ENCODE assay signal across 8 cellular contexts in genomic region chr7:116211913-116212596, GRCh38. TPM values are rescaled to one million over a fixed set of nuclear protein-coding genes. Genes with fewer than 3 reads are reported as not detected.
DNase-seq lines count a peak whose midpoint lies in the region; ATAC-seq, FAIRE-seq and TF ChIP-seq lines count a peak whose summit lies in the region.

No MANE protein-coding gene starts in this region.

- DNase-seq in A549 (ENCODE audit: low read depth in 1 of 2, low spot score in 1 of 2) = no peak
- DNase-seq in body of pancreas = no peak
- no peak for DNase-seq in effector CD8-positive, alpha-beta T cell (lab: John Stamatoyannopoulos, UW)
- DNase-seq in mucosa of gallbladder (ENCODE audit: low spot score) = no peak
- DNase-seq in NCI-H2107 treated with DMSO at 0.1 percent for 48 hours (lab: John Stamatoyannopoulos, UW; ENCODE audit: unreplicated experiment) = no peak

- H3K4me1 ChIP-seq in A549 = peaks cover 43% of the 10 kb centered on the region
- peaks cover 12% of the 10 kb centered on the region; the same call in 1 of the 2 replicates for H3K4me1 ChIP-seq in HUES48 (ENCODE audit: control insufficient read depth, insufficient read depth, low read length)
- H3K4me1 ChIP-seq in body of pancreas = peaks cover 25% of the 10 kb centered on the region
- H3K4me1 ChIP-seq in mucosa of stomach (ENCODE audit: control insufficient read depth, insufficient read depth, low read length) = peaks cover 19% of the 10 kb centered on the region

- H3K27me3 ChIP-seq in HUES48 (ENCODE audit: control insufficient read depth, insufficient read depth, low read length) = peaks cover 17% of the 10 kb centered on the region
- H3K27me3 ChIP-seq in body of pancreas = no peaks in the 10 kb centered on the region
- no peaks in the 10 kb centered on the region for H3K27me3 ChIP-seq in mucosa of stomach (ENCODE audit: control insufficient read depth, insufficient read depth, low read length)

- no peaks in the 10 kb centered on the region for H3K36me3 ChIP-seq in HUES48 (ENCODE audit: control insufficient read depth, insufficient read depth, low read length)
- H3K36me3 ChIP-seq in body of pancreas (replicated peaks in 1 of 2; ENCODE audit: insufficient read depth in 1 of 2, low read depth in 2 of 2) = no peaks in the 10 kb centered on the region
- H3K36me3 ChIP-seq in mucosa of stomach (ENCODE audit: control insufficient read depth, insufficient read depth, low read length) = no peaks in the 10 kb centered on the region

- no peak for TF ChIP-seq RAD21 in A549 (conservative IDR thresholded peaks at IDR 0.05 in 1 of 2, IDR thresholded peaks at IDR 0.05 in 1 of 2)

- H3K4me3 ChIP-seq in A549 = peak overlapping the region; percentile 89
- H3K4me3 ChIP-seq in HUES48 (ENCODE audit: low read depth, low read length) = peak overlapping the region; percentile 93
- no peak overlapping the region for H3K4me3 ChIP-seq in body of pancreas
- H3K4me3 ChIP-seq in mucosa of stomach (ENCODE audit: low read length) = peak overlapping the region; percentile 79

- 30% methylated on average over 7 of the region's 7 CpGs for WGBS in A549 (ENCODE audit: missing lambda C conversion rate)
- 29 to 38% methylated on average over 7 of the region's 7 CpGs for WGBS in body of pancreas, 2 donors

- no peak for FAIRE-seq in A549 (lab: Jason Lieb, UNC)

- no peak for TF ChIP-seq EP300 in A549 (IDR thresholded peaks at IDR 0.05)

- H3K9me3 ChIP-seq in A549 (no peaks in the 10 kb centered on the region), HUES48 (ENCODE audit: control insufficient read depth, insufficient read depth, low read length) (no peaks in the 10 kb centered on the region), body of pancreas (no peaks in the 10 kb centered on the region), mucosa of stomach (ENCODE audit: control insufficient read depth, low read length) (no peaks in the 10 kb centered on the region)

- POLR2A ChIA-PET in A549 (lab: Yijun Ruan, JAX) = interaction anchor here (0.6 to 1.9 kb wide), 6 partner anchors 10 to 60 kb away, joined by 3 to 6 read pairs (median 4); no protein-coding TSS in a partner anchor

- ATAC-seq in A549 = no peak
- ATAC-seq in body of pancreas = no peak
- no peak for ATAC-seq in HG02981 (IDR thresholded peaks at IDR 0.05; ENCODE audit: unreplicated experiment)

- intact Hi-C loops in body of pancreas (cut with DNase I) = no loop called here

- H3K27ac ChIP-seq in A549 (peak overlapping the region; percentile 83 to 96), HUES48 (ENCODE audit: low read depth, low read length) (peak overlapping the region; percentile 84), body of pancreas (peak overlapping the region; percentile 4 to 95 (median 91))

- CTCF ChIA-PET in A549 (lab: Yijun Ruan, JAX) = interaction anchor here (0.6 to 6.3 kb wide), 8 partner anchors 11 to 605 kb away, joined by 3 to 41 read pairs (median 4); no protein-coding TSS in a partner anchor

- H3K9ac ChIP-seq in HUES48 (ENCODE audit: low read depth, low read length) (no peak overlapping the region; the same call in 1 of the 2 replicates), mucosa of stomach (ENCODE audit: low read length) (peak overlapping the region; percentile 95)

- TF ChIP-seq POLR2A in A549 (IDR thresholded peaks at IDR 0.05; ENCODE audit: low read length) (no peak), body of pancreas (IDR thresholded peaks at IDR 0.05) (no peak)

- peak overlapping the region; percentile 84 for H3K4me2 ChIP-seq in A549

- no peak for TF ChIP-seq CTCF in A549 (IDR thresholded peaks at IDR 0.05)
- no peak for TF ChIP-seq CTCF in body of pancreas (IDR thresholded peaks at IDR 0.05)

TF ChIP-seq in A549, 52 proteins besides CTCF, POLR2A, EP300 and RAD21:
- TF ChIP-seq RNF2 (IDR thresholded peaks at IDR 0.05; ENCODE audit: borderline replicate concordance, low read depth) = peak; percentile 34; the same call in 1 of the 2 replicates
- no peak for TF ChIP-seq PBX3 (IDR thresholded peaks at IDR 0.05)

RNA-seq across cellular contexts. Expression of gene TES, which starts 1.7 kb away (rescaled TPM):
- polyA plus RNA-seq in A549 (2011; rRNA removed) = 127 and 134 TPM in 2 replicates
- polyA plus RNA-seq in A549 (2012; cell fraction: cytosol; rRNA removed) = 33.6 and 33.9 TPM in 2 replicates
- 45.5 and 65.3 TPM in 2 replicates for polyA plus RNA-seq in A549 (2012; cell fraction: nucleus; rRNA removed)
- polyA plus RNA-seq in A549 (2017; fragmentation: RNase III; extraction: RNeasy Plus Mini Kit Qiagen cat#74134 plus additional on column Dnase treatment) = 43.0 to 46.6 TPM (median 45.9 TPM) in 3 replicates
- polyA minus RNA-seq in A549 (2011; rRNA and poly(A)+ RNA removed) = 74.8 and 76.6 TPM in 2 replicates
- total RNA-seq in body of pancreas = 10 to 100 TPM; 17.1 to 29.8 TPM
- total RNA-seq in mucosa of gallbladder = 96.7 TPM

Comparison
In these comparisons a context has a peak if more than half of its experiments do, and no peak if none do; other contexts are left out.
1. H3K4me3 ChIP-seq: peak in A549 (single experiment), HUES48 (single experiment) and mucosa of stomach (single experiment); none in body of pancreas (0 of 2).
2. Peak in every context shown above with its lines, with median percentiles within 50 percentile points of each other: H3K27ac ChIP-seq.